Comparison of ENCODE assay signal across 22 cellular contexts in genomic region chr22:28869736-28870135, GRCh38. TPM values are rescaled to one million over a fixed set of nuclear protein-coding genes. Genes with fewer than 3 reads are reported as not detected.
A peak's percentile ranks its signal among the peaks of the same experiment; 100 is the strongest.
DNase-seq lines count a peak whose midpoint lies in the region; ATAC-seq, FAIRE-seq and TF ChIP-seq lines count a peak whose summit lies in the region.
"Had no signal": no experiment of that assay in that cellular context is flagged by ENCODE, and none has a peak within 500 bp of the region (broad histone marks: within the 10 kb centered on the region; RNA-seq: fewer than 3 reads in every experiment).

No MANE protein-coding gene starts in this region.

- no peak for DNase-seq in SK-N-MC (ENCODE audit: low read depth, low spot score)
- DNase-seq in fibroblast of gingiva (ENCODE audit: low read depth) = peak; percentile 24
- DNase-seq in mesothelial cell of epicardium (ENCODE audit: low spot score in 2 of 2, unreplicated experiment in 2 of 2) = no peak
- DNase-seq in GM19239 (ENCODE audit: insufficient read length, low spot score) = no peak
- DNase-seq in activated CD4-positive, alpha-beta T cell treated with anti-CD3 and anti-CD28 coated beads for 48 hours = no peak
- DNase-seq in CD4-positive, alpha-beta T cell = no peak
- DNase-seq: Calu3; CD4-positive, alpha-beta memory T cell; COR-L47; DMS153; DND-41; GOT3; HFFc6 had no signal

- peak overlapping the region; percentile 70; the same call in 1 of the 2 replicates for H3K27ac ChIP-seq in SK-N-MC
- no peak overlapping the region for H3K27ac ChIP-seq in CD4-positive, alpha-beta T cell (ENCODE audit: low read depth, low read length)
- H3K27ac ChIP-seq: BLaER1, C4-2B had no signal

- no peaks in the 10 kb centered on the region for H3K9me3 ChIP-seq in SK-N-MC (ENCODE audit: low read depth, low read length)
- no peaks in the 10 kb centered on the region for H3K9me3 ChIP-seq in CD4-positive, alpha-beta T cell (ENCODE audit: control insufficient read depth, low read length)
- H3K9me3 ChIP-seq: HAP-1 had no signal

- H3K4me3 Mint-ChIP-seq in mesothelial cell of epicardium = no peak overlapping the region
- H3K4me3 Mint-ChIP-seq in CD4-positive, alpha-beta T cell = no peak overlapping the region
- H3K4me3 Mint-ChIP-seq: B cell; CD4-positive, alpha-beta memory T cell; HFFc6 had no signal

- peaks cover 14% of the 10 kb centered on the region for H3K4me1 Mint-ChIP-seq in mesothelial cell of epicardium
- no peaks in the 10 kb centered on the region for H3K4me1 Mint-ChIP-seq in CD4-positive, alpha-beta T cell (ENCODE audit: low read depth)
- H3K4me1 Mint-ChIP-seq: B cell had no signal

- no peaks in the 10 kb centered on the region for H3K36me3 ChIP-seq in SK-N-MC (ENCODE audit: insufficient read depth, low read length)
- H3K36me3 ChIP-seq: BLaER1, HAP-1 had no signal

- H3K27ac Mint-ChIP-seq in mesothelial cell of epicardium = peak overlapping the region; percentile 61
- no peak overlapping the region for H3K27ac Mint-ChIP-seq in CD4-positive, alpha-beta T cell
- H3K27ac Mint-ChIP-seq: B cell; CD4-positive, alpha-beta memory T cell; HFFc6 had no signal

- H3K9me3 Mint-ChIP-seq in mesothelial cell of epicardium = no peaks in the 10 kb centered on the region
- H3K9me3 Mint-ChIP-seq in CD4-positive, alpha-beta T cell = no peaks in the 10 kb centered on the region
- H3K9me3 Mint-ChIP-seq: CD4-positive, alpha-beta memory T cell; HFFc6 had no signal

- peak; percentile 60; the same call in 2 of the 3 replicates for ATAC-seq in SK-N-SH treated with all-trans-retinoic acid at 6 μM for 48 hours
- ATAC-seq in CD4-positive, alpha-beta T cell (ENCODE audit: poor library complexity) = no peak
- ATAC-seq: GM12878 had no signal

- H3K4me3 ChIP-seq in SK-N-MC = no peak overlapping the region
- H3K4me3 ChIP-seq: BLaER1, GM12878, HAP-1 had no signal

- CTCF ChIA-PET in CD4-positive, alpha-beta T cell (lab: Charles Lee) = no interaction called here

- intact Hi-C loops in CD4-positive, alpha-beta T cell (cut with DNase I, micrococcal nuclease) = no loop called here

- FAIRE-seq in GM19239 (lab: Jason Lieb, UNC) = no peak
- FAIRE-seq: A204.1, G401.6, GM12878, H54 had no signal

- H3K27me3 Mint-ChIP-seq in mesothelial cell of epicardium (ENCODE audit: low read depth) = no peaks in the 10 kb centered on the region
- no peaks in the 10 kb centered on the region for H3K27me3 Mint-ChIP-seq in CD4-positive, alpha-beta T cell
- H3K27me3 Mint-ChIP-seq: B cell; CD4-positive, alpha-beta memory T cell had no signal

- no peaks in the 10 kb centered on the region for H3K27me3 ChIP-seq in CD4-positive, alpha-beta T cell (ENCODE audit: control insufficient read depth, insufficient read depth, low read length)
- H3K27me3 ChIP-seq: BLaER1 had no signal

- no peak for TF ChIP-seq CTCF in mesothelial cell of epicardium (IDR thresholded peaks at IDR 0.05; ENCODE audit: unreplicated experiment)
- no peak for TF ChIP-seq CTCF in CD4-positive, alpha-beta T cell (IDR thresholded peaks at IDR 0.05)

- POLR2A ChIA-PET in CD4-positive, alpha-beta T cell (lab: Charles Lee) = no interaction called here

- no peak overlapping the region for H3K9ac ChIP-seq in SK-N-MC (ENCODE audit: insufficient read length)
- H3K9ac ChIP-seq: BLaER1 had no signal

- H3K36me3 Mint-ChIP-seq in mesothelial cell of epicardium = no peaks in the 10 kb centered on the region
- no peaks in the 10 kb centered on the region for H3K36me3 Mint-ChIP-seq in CD4-positive, alpha-beta T cell (ENCODE audit: low read depth)
- H3K36me3 Mint-ChIP-seq: CD4-positive, alpha-beta memory T cell had no signal

TF ChIP-seq in SK-N-SH treated with all-trans-retinoic acid at 6 μM for 48 hours, 23 proteins besides CTCF, POLR2A, EP300 and RAD21:
- TF ChIP-seq TCF4 (CRISPR knock-in tag; IDR thresholded peaks at IDR 0.05; ENCODE audit: borderline replicate concordance) (peak; percentile 84), ISL1 (CRISPR knock-in tag; IDR thresholded peaks at IDR 0.05) (no peak)

RNA-seq across cellular contexts. Expression of gene ZNRF3, which starts 13.6 kb away (rescaled TPM):
- total RNA-seq in mesothelial cell of epicardium = 35.9 to 37.3 TPM (median 36.4 TPM) in 3 replicates
- total RNA-seq in CD4-positive, alpha-beta T cell = under 1 TPM; 0.38 to 0.61 TPM

Comparison
In these comparisons a context has a peak if more than half of its experiments do, and no peak if none do; other contexts are left out.
1. RNA of gene ZNRF3, which starts 13.6 kb away (total RNA-seq): 35.9 to 37.3 TPM in mesothelial cell of epicardium; 0.38 to 0.61 TPM in CD4-positive, alpha-beta T cell; every median in the first group is over 10 times any median in the second.